Comparison of ENCODE assay signal across 1 cellular context in the genomic region with DNA sequence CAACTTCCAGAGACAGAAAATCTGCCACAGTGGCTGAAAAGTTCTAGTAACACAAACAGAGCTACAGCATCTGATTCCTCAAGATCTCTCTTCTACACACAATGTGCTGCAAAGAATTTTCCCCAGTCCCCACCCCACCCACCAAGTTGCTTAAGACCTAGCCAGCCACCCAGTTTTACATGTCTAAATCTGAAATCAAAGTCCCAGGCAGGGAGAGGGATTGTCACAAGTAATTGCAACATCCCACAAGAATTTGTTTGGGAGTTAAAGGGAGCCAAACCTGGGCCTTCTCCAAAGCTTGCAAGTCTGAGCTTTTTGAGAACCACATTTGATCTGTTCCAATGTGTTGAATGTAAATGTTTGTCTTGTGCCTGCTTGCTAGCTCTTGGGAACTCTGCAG.
TF ChIP-seq lines count a peak whose summit lies in the region.

No MANE protein-coding gene starts in this region.

TF ChIP-seq in GM23338, 12 proteins besides CTCF, POLR2A, EP300 and RAD21:
- TF ChIP-seq, protein P1, sequence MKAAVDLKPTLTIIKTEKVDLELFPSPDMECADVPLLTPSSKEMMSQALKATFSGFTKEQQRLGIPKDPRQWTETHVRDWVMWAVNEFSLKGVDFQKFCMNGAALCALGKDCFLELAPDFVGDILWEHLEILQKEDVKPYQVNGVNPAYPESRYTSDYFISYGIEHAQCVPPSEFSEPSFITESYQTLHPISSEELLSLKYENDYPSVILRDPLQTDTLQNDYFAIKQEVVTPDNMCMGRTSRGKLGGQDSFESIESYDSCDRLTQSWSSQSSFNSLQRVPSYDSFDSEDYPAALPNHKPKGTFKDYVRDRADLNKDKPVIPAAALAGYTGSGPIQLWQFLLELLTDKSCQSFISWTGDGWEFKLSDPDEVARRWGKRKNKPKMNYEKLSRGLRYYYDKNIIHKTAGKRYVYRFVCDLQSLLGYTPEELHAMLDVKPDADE (IDR thresholded peaks at IDR 0.05) = no peak
- no peak for TF ChIP-seq ZNF114 (CRISPR knock-in tag; IDR thresholded peaks at IDR 0.05)
- no peak for TF ChIP-seq ZNF462 (CRISPR knock-in tag; IDR thresholded peaks at IDR 0.05)
- TF ChIP-seq, protein P2, sequence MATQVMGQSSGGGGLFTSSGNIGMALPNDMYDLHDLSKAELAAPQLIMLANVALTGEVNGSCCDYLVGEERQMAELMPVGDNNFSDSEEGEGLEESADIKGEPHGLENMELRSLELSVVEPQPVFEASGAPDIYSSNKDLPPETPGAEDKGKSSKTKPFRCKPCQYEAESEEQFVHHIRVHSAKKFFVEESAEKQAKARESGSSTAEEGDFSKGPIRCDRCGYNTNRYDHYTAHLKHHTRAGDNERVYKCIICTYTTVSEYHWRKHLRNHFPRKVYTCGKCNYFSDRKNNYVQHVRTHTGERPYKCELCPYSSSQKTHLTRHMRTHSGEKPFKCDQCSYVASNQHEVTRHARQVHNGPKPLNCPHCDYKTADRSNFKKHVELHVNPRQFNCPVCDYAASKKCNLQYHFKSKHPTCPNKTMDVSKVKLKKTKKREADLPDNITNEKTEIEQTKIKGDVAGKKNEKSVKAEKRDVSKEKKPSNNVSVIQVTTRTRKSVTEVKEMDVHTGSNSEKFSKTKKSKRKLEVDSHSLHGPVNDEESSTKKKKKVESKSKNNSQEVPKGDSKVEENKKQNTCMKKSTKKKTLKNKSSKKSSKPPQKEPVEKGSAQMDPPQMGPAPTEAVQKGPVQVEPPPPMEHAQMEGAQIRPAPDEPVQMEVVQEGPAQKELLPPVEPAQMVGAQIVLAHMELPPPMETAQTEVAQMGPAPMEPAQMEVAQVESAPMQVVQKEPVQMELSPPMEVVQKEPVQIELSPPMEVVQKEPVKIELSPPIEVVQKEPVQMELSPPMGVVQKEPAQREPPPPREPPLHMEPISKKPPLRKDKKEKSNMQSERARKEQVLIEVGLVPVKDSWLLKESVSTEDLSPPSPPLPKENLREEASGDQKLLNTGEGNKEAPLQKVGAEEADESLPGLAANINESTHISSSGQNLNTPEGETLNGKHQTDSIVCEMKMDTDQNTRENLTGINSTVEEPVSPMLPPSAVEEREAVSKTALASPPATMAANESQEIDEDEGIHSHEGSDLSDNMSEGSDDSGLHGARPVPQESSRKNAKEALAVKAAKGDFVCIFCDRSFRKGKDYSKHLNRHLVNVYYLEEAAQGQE (IDR thresholded peaks at IDR 0.05; ENCODE audit: unreplicated experiment) = no peak
- no peak for TF ChIP-seq POLR2AphosphoS5 (IDR thresholded peaks at IDR 0.05; ENCODE audit: low read depth)
- TF ChIP-seq ZNF331 (CRISPR knock-in tag; IDR thresholded peaks at IDR 0.05; ENCODE audit: low read depth) = no peak
- TF ChIP-seq EZH2 (IDR thresholded peaks at IDR 0.05; ENCODE audit: low read depth, unreplicated experiment) = no peak
